Comparison of ENCODE assay signal across 8 cellular contexts in the genomic region with DNA sequence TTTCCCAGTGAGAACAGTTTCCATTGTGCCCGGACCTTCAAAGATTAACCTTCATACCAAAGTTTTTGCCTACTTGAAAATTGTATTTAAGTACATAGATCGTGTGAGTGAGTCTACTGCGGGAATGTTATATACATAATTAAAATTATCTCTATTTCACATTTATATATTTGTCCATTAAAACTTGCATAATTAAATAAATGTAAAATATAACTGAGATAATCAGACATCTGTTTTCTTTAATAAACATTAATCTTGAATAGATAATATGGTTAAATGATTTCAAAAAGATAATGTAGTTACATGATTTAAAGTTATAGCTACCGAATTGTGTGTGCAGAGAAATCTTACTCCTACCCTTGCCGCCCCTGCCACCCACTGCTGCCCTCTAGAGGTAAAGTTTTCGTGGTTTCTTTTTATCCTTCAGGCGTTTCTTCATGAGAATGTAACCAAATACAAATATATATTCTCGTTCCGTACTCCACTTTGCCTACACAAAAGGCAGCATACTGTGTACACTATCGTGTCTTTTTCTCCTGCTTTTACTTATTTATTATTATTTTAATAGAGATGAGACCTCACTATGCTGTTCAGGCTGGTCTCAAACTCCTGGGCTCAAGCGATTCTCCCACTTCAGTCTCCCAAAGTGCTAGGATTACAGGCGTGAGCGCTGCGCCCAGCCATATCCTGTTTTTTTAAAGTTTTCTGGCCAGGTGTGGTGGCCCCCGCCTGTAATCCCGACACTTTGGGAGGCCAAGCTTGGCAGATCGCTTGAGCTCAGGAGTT. TPM values are rescaled to one million over a fixed set of nuclear protein-coding genes. Genes with fewer than 3 reads are reported as not detected.
A peak's percentile ranks its signal among the peaks of the same experiment; 100 is the strongest.
DNase-seq lines count a peak whose midpoint lies in the region; ATAC-seq lines count a peak whose summit lies in the region.

No MANE protein-coding gene starts in this region.

- no peak overlapping the region for H3K4me3 Mint-ChIP-seq in naive thymus-derived CD8-positive, alpha-beta T cell

- H3K36me3 Mint-ChIP-seq in naive thymus-derived CD8-positive, alpha-beta T cell, result peaks cover 0 to 37% (median 9%) of the 10 kb centered on the region in 3 donors

- no peaks in the 10 kb centered on the region for H3K27me3 Mint-ChIP-seq in naive thymus-derived CD8-positive, alpha-beta T cell

- H3K4me1 Mint-ChIP-seq in naive thymus-derived CD8-positive, alpha-beta T cell, result peaks cover 4 to 17% (median 13%) of the 10 kb centered on the region in 4 donors

- ATAC-seq in naive thymus-derived CD8-positive, alpha-beta T cell, result peak; percentile 60 to 63
- ATAC-seq in GM19328 (IDR thresholded peaks at IDR 0.05; ENCODE audit: unreplicated experiment), result no peak
- no peak for ATAC-seq in GM19463 (IDR thresholded peaks at IDR 0.05; ENCODE audit: unreplicated experiment)

- DNase-seq in EL (peak; percentile 41), LoVo (ENCODE audit: low spot score) (peak; percentile 31), UCSD-AML1 (lab: John Stamatoyannopoulos, UW; ENCODE audit: unreplicated experiment) (peak; percentile 31), dermis blood vessel endothelial cell (peak; percentile 60), COR-L47 (lab: John Stamatoyannopoulos, UW) (no peak)
- DNase-seq in naive thymus-derived CD8-positive, alpha-beta T cell, result peak; percentile 18 to 74 (median 54)

- H3K27ac Mint-ChIP-seq in naive thymus-derived CD8-positive, alpha-beta T cell, result no peak overlapping the region

- POLR2A ChIA-PET in naive thymus-derived CD8-positive, alpha-beta T cell (lab: Charles Lee), result interaction anchor here (0.7 to 1.0 kb wide), 3 partner anchors 42 to 181 kb away, joined by 3 read pairs; a partner anchor contains a TSS

- H3K9me3 Mint-ChIP-seq in naive thymus-derived CD8-positive, alpha-beta T cell, result no peaks in the 10 kb centered on the region

RNA-seq across cellular contexts. Expression of a gene that starts 35.6 kb away (rescaled TPM):
- 21.3 and 57.4 TPM in 2 replicates for total RNA-seq in dermis blood vessel endothelial cell
- total RNA-seq in naive thymus-derived CD8-positive, alpha-beta T cell, result 100 to 1,000 TPM; 104 to 105 TPM
- 10 to 100 TPM; 79.4 to 89.7 (median 84.5) TPM for polyA plus RNA-seq in naive thymus-derived CD8-positive, alpha-beta T cell

RNA-seq across cellular contexts. Expression of a gene that starts 35.7 kb away (rescaled TPM):
- 10.7 and 13.1 TPM in 2 replicates for total RNA-seq in dermis blood vessel endothelial cell
- total RNA-seq in naive thymus-derived CD8-positive, alpha-beta T cell, result 10 to 100 TPM; 35.7 to 41.4 TPM
- polyA plus RNA-seq in naive thymus-derived CD8-positive, alpha-beta T cell, result 10 to 100 TPM; 10.8 to 16.9 (median 12.7) TPM

Comparison
In these comparisons a context has a peak if more than half of its experiments do, and no peak if none do; other contexts are left out.
1. ATAC-seq: peak in naive thymus-derived CD8-positive, alpha-beta T cell (2 of 2); none in GM19328 (single experiment) and GM19463 (single experiment).